1 cellular context compared by ENCODE assay signal in the genomic region with DNA sequence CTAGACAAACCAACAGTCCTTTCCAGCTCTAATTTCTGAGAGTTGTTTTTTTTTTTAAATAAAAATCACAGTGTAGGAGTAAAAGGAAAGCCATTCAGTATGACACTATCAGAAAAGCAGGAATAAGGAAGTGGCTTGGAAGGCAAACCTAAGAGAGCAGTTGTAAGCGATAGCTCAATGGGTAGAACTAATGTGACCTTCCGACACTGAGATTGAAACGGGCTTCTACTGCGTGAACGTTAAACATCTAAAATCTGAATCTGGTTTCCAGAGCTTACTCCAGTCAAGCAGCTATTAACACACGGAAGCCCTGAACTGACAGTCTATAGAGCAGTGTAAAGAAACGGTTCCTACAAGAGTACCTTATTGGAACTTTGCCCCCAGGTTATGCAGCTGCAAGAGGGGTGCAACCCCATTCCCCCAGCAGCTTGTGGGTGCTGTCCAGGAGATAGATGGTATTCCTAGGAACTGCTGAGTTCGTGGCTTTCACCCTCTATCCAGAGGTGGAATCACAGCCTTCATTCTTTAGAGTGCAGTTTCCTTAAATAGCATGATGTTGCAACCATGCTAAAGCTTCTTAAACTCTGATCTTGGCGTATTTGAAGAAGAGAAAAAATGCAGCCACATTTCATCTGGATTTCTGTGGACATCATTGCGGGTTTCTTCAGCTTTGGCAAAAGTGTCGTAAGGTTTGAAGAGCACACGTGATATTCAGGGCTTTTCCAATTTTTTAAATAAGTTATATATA.
A peak's percentile ranks its signal among the peaks of the same experiment; 100 is the strongest.
TF ChIP-seq lines count a peak whose summit lies in the region.

No MANE protein-coding gene starts in this region.

TF ChIP-seq in K562, 482 proteins besides CTCF, POLR2A, EP300 and RAD21 (continued from another document and continues in another):
- TF ChIP-seq, protein P1, sequence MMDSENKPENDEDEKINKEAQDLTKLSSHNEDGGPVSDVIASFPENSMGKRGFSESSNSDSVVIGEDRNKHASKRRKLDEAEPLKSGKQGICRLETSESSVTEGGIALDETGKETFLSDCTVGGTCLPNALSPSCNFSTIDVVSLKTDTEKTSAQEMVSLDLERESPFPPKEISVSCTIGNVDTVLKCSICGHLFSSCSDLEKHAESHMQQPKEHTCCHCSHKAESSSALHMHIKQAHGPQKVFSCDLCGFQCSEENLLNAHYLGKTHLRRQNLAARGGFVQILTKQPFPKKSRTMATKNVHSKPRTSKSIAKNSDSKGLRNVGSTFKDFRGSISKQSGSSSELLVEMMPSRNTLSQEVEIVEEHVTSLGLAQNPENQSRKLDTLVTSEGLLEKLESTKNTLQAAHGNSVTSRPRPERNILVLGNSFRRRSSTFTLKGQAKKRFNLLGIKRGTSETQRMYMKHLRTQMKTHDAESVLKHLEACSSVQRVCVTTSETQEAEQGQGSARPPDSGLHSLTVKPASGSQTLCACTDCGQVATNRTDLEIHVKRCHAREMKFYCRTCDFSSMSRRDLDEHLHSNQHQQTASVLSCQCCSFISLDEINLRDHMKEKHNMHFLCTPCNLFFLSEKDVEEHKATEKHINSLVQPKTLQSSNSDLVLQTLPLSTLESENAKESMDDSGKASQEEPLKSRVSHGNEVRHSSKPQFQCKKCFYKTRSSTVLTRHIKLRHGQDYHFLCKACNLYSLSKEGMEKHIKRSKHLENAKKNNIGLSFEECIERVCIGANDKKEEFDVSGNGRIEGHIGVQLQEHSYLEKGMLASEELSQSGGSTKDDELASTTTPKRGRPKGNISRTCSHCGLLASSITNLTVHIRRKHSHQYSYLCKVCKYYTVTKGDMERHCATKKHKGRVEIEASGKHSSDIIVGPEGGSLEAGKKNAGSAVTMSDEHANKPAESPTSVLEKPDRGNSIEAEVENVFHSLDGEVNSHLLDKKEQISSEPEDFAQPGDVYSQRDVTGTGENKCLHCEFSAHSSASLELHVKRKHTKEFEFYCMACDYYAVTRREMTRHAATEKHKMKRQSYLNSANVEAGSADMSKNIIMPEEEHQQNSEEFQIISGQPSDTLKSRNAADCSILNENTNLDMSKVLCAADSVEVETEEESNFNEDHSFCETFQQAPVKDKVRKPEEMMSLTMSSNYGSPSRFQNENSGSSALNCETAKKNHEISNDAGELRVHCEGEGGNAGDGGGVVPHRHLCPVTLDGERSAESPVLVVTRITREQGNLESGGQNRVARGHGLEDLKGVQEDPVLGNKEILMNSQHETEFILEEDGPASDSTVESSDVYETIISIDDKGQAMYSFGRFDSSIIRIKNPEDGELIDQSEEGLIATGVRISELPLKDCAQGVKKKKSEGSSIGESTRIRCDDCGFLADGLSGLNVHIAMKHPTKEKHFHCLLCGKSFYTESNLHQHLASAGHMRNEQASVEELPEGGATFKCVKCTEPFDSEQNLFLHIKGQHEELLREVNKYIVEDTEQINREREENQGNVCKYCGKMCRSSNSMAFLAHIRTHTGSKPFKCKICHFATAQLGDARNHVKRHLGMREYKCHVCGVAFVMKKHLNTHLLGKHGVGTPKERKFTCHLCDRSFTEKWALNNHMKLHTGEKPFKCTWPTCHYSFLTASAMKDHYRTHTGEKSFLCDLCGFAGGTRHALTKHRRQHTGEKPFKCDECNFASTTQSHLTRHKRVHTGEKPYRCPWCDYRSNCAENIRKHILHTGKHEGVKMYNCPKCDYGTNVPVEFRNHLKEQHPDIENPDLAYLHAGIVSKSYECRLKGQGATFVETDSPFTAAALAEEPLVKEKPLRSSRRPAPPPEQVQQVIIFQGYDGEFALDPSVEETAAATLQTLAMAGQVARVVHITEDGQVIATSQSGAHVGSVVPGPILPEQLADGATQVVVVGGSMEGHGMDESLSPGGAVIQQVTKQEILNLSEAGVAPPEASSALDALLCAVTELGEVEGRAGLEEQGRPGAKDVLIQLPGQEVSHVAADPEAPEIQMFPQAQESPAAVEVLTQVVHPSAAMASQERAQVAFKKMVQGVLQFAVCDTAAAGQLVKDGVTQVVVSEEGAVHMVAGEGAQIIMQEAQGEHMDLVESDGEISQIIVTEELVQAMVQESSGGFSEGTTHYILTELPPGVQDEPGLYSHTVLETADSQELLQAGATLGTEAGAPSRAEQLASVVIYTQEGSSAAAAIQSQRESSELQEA (IDR thresholded peaks at IDR 0.05; ENCODE audit: low read depth), result no peak
- TF ChIP-seq ZKSCAN8 (CRISPR knock-in tag; IDR thresholded peaks at IDR 0.05), result peak; percentile 80; the same call in 1 of the 2 replicates
- TF ChIP-seq TBL1XR1 (IDR thresholded peaks at IDR 0.05; ENCODE audit: low read length in 2 of 2), result no peak
- 0 out of 2 replicates have a peak, but pooled peaks have one; percentile 11 for TF ChIP-seq ZNF165 (CRISPR knock-in tag; IDR thresholded peaks at IDR 0.05; ENCODE audit: borderline replicate concordance)
- no peak for TF ChIP-seq ZNF121 (CRISPR knock-in tag; conservative IDR thresholded peaks at IDR 0.05)
- TF ChIP-seq, protein P2, sequence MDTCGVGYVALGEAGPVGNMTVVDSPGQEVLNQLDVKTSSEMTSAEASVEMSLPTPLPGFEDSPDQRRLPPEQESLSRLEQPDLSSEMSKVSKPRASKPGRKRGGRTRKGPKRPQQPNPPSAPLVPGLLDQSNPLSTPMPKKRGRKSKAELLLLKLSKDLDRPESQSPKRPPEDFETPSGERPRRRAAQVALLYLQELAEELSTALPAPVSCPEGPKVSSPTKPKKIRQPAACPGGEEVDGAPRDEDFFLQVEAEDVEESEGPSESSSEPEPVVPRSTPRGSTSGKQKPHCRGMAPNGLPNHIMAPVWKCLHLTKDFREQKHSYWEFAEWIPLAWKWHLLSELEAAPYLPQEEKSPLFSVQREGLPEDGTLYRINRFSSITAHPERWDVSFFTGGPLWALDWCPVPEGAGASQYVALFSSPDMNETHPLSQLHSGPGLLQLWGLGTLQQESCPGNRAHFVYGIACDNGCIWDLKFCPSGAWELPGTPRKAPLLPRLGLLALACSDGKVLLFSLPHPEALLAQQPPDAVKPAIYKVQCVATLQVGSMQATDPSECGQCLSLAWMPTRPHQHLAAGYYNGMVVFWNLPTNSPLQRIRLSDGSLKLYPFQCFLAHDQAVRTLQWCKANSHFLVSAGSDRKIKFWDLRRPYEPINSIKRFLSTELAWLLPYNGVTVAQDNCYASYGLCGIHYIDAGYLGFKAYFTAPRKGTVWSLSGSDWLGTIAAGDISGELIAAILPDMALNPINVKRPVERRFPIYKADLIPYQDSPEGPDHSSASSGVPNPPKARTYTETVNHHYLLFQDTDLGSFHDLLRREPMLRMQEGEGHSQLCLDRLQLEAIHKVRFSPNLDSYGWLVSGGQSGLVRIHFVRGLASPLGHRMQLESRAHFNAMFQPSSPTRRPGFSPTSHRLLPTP (IDR thresholded peaks at IDR 0.05; ENCODE audit: borderline replicate concordance, extremely low read depth, insufficient read length), result no peak
- TF ChIP-seq ZNF589 (CRISPR knock-in tag; IDR thresholded peaks at IDR 0.05; ENCODE audit: low read depth), result peak; percentile 92
- no peak for TF ChIP-seq PTBP1 (IDR thresholded peaks at IDR 0.05; ENCODE audit: low read depth, low read length)
- TF ChIP-seq, protein P3, sequence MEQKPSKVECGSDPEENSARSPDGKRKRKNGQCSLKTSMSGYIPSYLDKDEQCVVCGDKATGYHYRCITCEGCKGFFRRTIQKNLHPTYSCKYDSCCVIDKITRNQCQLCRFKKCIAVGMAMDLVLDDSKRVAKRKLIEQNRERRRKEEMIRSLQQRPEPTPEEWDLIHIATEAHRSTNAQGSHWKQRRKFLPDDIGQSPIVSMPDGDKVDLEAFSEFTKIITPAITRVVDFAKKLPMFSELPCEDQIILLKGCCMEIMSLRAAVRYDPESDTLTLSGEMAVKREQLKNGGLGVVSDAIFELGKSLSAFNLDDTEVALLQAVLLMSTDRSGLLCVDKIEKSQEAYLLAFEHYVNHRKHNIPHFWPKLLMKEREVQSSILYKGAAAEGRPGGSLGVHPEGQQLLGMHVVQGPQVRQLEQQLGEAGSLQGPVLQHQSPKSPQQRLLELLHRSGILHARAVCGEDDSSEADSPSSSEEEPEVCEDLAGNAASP (IDR thresholded peaks at IDR 0.05), result no peak
- TF ChIP-seq, protein P4, sequence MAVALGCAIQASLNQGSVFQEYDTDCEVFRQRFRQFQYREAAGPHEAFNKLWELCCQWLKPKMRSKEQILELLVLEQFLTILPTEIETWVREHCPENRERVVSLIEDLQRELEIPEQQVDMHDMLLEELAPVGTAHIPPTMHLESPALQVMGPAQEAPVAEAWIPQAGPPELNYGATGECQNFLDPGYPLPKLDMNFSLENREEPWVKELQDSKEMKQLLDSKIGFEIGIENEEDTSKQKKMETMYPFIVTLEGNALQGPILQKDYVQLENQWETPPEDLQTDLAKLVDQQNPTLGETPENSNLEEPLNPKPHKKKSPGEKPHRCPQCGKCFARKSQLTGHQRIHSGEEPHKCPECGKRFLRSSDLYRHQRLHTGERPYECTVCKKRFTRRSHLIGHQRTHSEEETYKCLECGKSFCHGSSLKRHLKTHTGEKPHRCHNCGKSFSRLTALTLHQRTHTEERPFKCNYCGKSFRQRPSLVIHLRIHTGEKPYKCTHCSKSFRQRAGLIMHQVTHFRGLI (CRISPR knock-in tag; IDR thresholded peaks at IDR 0.05), result peak; percentile 55; the same call in 1 of the 2 replicates
- TF ChIP-seq, protein P5, sequence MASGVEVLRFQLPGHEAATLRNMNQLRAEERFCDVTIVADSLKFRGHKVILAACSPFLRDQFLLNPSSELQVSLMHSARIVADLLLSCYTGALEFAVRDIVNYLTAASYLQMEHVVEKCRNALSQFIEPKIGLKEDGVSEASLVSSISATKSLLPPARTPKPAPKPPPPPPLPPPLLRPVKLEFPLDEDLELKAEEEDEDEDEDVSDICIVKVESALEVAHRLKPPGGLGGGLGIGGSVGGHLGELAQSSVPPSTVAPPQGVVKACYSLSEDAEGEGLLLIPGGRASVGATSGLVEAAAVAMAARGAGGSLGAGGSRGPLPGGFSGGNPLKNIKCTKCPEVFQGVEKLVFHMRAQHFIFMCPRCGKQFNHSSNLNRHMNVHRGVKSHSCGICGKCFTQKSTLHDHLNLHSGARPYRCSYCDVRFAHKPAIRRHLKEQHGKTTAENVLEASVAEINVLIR (CRISPR knock-in tag; IDR thresholded peaks at IDR 0.05), result 0 out of 2 replicates have a peak, but pooled peaks have one; percentile 12
- TF ChIP-seq, protein P6, sequence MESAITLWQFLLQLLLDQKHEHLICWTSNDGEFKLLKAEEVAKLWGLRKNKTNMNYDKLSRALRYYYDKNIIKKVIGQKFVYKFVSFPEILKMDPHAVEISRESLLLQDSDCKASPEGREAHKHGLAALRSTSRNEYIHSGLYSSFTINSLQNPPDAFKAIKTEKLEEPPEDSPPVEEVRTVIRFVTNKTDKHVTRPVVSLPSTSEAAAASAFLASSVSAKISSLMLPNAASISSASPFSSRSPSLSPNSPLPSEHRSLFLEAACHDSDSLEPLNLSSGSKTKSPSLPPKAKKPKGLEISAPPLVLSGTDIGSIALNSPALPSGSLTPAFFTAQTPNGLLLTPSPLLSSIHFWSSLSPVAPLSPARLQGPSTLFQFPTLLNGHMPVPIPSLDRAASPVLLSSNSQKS (CRISPR knock-in tag; IDR thresholded peaks at IDR 0.05), result no peak
- TF ChIP-seq, protein P7, sequence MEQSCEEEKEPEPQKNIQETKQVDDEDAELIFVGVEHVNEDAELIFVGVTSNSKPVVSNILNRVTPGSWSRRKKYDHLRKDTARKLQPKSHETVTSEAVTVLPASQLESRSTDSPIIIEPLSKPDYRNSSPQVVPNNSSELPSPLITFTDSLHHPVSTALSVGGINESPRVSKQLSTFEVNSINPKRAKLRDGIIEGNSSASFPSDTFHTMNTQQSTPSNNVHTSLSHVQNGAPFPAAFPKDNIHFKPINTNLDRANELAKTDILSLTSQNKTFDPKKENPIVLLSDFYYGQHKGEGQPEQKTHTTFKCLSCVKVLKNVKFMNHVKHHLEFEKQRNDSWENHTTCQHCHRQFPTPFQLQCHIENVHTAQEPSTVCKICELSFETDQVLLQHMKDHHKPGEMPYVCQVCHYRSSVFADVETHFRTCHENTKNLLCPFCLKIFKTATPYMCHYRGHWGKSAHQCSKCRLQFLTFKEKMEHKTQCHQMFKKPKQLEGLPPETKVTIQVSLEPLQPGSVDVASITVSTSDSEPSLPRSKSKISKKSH (CRISPR knock-in tag; IDR thresholded peaks at IDR 0.05), result no peak
- TF ChIP-seq TAL1 (IDR thresholded peaks at IDR 0.05), result no peak
- TF ChIP-seq ZNF324 (CRISPR knock-in tag; IDR thresholded peaks at IDR 0.05), result 0 out of 2 replicates have a peak, but pooled peaks have one; percentile 24
- TF ChIP-seq ZNF146 (CRISPR knock-in tag; IDR thresholded peaks at IDR 0.05; ENCODE audit: unreplicated experiment), result no peak
- no peak for TF ChIP-seq ZNF431 (CRISPR knock-in tag; IDR thresholded peaks at IDR 0.05)
- no peak for TF ChIP-seq GATAD2A (IDR thresholded peaks at IDR 0.05)
- TF ChIP-seq, protein P8, sequence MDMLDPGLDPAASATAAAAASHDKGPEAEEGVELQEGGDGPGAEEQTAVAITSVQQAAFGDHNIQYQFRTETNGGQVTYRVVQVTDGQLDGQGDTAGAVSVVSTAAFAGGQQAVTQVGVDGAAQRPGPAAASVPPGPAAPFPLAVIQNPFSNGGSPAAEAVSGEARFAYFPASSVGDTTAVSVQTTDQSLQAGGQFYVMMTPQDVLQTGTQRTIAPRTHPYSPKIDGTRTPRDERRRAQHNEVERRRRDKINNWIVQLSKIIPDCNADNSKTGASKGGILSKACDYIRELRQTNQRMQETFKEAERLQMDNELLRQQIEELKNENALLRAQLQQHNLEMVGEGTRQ (CRISPR knock-in tag; IDR thresholded peaks at IDR 0.05), result no peak
- TF ChIP-seq KDM4B (IDR thresholded peaks at IDR 0.05; ENCODE audit: borderline replicate concordance in 2 of 2, low read depth in 1 of 2), result no peak
- peak; percentile 21; the same call in 1 of the 2 replicates for TF ChIP-seq GTF2A2 (tag; IDR thresholded peaks at IDR 0.05)
- peak; percentile 37; the same call in 1 of the 2 replicates for TF ChIP-seq KLF6 (CRISPR knock-in tag; IDR thresholded peaks at IDR 0.05; ENCODE audit: borderline replicate concordance)
- TF ChIP-seq, protein P9, sequence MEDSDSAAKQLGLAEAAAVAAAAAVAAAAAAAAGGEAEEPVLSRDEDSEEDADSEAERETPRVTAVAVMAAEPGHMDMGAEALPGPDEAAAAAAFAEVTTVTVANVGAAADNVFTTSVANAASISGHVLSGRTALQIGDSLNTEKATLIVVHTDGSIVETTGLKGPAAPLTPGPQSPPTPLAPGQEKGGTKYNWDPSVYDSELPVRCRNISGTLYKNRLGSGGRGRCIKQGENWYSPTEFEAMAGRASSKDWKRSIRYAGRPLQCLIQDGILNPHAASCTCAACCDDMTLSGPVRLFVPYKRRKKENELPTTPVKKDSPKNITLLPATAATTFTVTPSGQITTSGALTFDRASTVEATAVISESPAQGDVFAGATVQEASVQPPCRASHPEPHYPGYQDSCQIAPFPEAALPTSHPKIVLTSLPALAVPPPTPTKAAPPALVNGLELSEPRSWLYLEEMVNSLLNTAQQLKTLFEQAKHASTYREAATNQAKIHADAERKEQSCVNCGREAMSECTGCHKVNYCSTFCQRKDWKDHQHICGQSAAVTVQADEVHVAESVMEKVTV (CRISPR knock-in tag; IDR thresholded peaks at IDR 0.05), result peak; percentile 31; the same call in 1 of the 2 replicates
- TF ChIP-seq ZNF444 (CRISPR knock-in tag; IDR thresholded peaks at IDR 0.05), result no peak
- no peak for TF ChIP-seq L3MBTL2 (IDR thresholded peaks at IDR 0.05)
- no peak for TF ChIP-seq NEUROD1 (IDR thresholded peaks at IDR 0.05; ENCODE audit: borderline replicate concordance, low read depth, low read length, partially characterized antibody)
- TF ChIP-seq CTBP1 (IDR thresholded peaks at IDR 0.05; ENCODE audit: borderline replicate concordance), result no peak
- TF ChIP-seq RB1 (IDR thresholded peaks at IDR 0.05; ENCODE audit: low read depth), result peak; percentile 18; the same call in 1 of the 2 replicates
- TF ChIP-seq TAF7 (tag; IDR thresholded peaks at IDR 0.05), result no peak
- no peak for TF ChIP-seq PHF21A (IDR thresholded peaks at IDR 0.05; ENCODE audit: borderline replicate concordance, low read depth)
- TF ChIP-seq PURB (CRISPR knock-in tag; IDR thresholded peaks at IDR 0.05; ENCODE audit: low read depth), result no peak
- TF ChIP-seq RBFOX2 (IDR thresholded peaks at IDR 0.05; ENCODE audit: low read depth, low read length), result peak; percentile 47
- no peak for TF ChIP-seq TAF15 (IDR thresholded peaks at IDR 0.05; ENCODE audit: low read depth, low read length)
- TF ChIP-seq ZNF124 (CRISPR knock-in tag; IDR thresholded peaks at IDR 0.05), result no peak
- TF ChIP-seq SIRT6 (IDR thresholded peaks at IDR 0.05; ENCODE audit: low read depth, low read length), result no peak
- peak; percentile 53; the same call in 1 of the 2 replicates for TF ChIP-seq ZNF212 (CRISPR knock-in tag; IDR thresholded peaks at IDR 0.05)
